In genomic region chr20:46089338-46090094, GRCh38 we compare ENCODE assay signal across 8 cellular contexts. TPM values are rescaled to one million over a fixed set of nuclear protein-coding genes. Genes with fewer than 3 reads are reported as not detected.
DNase-seq lines count a peak whose midpoint lies in the region; ATAC-seq, FAIRE-seq and TF ChIP-seq lines count a peak whose summit lies in the region.

NCOA5 (minus strand) TSS chr20:46089962; CDS start chr20:46079424, 10,538 bp downstream.

- H3K4me1 ChIP-seq in heart left ventricle (peaks cover 6 to 52% (median 47%) of the 10 kb centered on the region in 12 donors), upper lobe of left lung (peaks cover 34 to 52% (median 46%) of the 10 kb centered on the region in 4 donors)

- H3K27me3 ChIP-seq in heart left ventricle: no peaks in the 10 kb centered on the region
- H3K27me3 ChIP-seq in upper lobe of left lung: no peaks in the 10 kb centered on the region

- ATAC-seq in HG02840 (IDR thresholded peaks at IDR 0.05; ENCODE audit: low FRiP score, unreplicated experiment): peak; percentile 79
- peak; percentile 96 to 98 (median 98) for ATAC-seq in heart left ventricle
- peak; percentile 98 for ATAC-seq in upper lobe of left lung (ENCODE audit: low FRiP score in 2 of 2)

- H3K27ac ChIP-seq in adipose tissue (ENCODE audit: low read depth, low read length) (peak within 1 kb of the TSS; percentile 88), heart left ventricle (peak within 1 kb of the TSS; percentile 94 to 100 (median 98)), upper lobe of left lung (peak within 1 kb of the TSS; percentile 95 to 99 (median 99))

- intact Hi-C loops in heart left ventricle (cut with DNase I): loop anchor here in 6 of 10 donors (1.0 to 10.0 kb wide), 5 partner anchors 29 to 115 kb away; partner anchors contain the start of genes CD40 (in 2 of the 6), SLC12A5 (in 2 of the 6) and ZNF335 (in 1 of the 6)
- intact Hi-C loops in posterior cingulate gyrus (cut with DNase I): loop anchor here (2.0 kb wide), 2 partner anchors 67 to 117 kb away; partner anchors contain the start of gene ZNF335

- 0% methylated on average over 77 to 105 of the region's 105 CpGs for WGBS in adipose tissue, 3 donors
- 0% methylated on average over 12 to 105 of the region's 105 CpGs for WGBS in heart left ventricle, 4 donors
- 0 to 1% methylated on average over 12 to 28 of the region's 105 CpGs for WGBS in upper lobe of left lung, 2 donors

- H3K9me3 ChIP-seq in heart left ventricle (no peaks in the 10 kb centered on the region), upper lobe of left lung (no peaks in the 10 kb centered on the region)

- H3K4me3 ChIP-seq in heart left ventricle: peak within 1 kb of the TSS; percentile 52 to 96 (median 86)
- H3K4me3 ChIP-seq in upper lobe of left lung: peak within 1 kb of the TSS; percentile 70 to 81 (median 72)

- TF ChIP-seq EP300 in upper lobe of left lung (IDR thresholded peaks at IDR 0.05): no peak

- peaks cover 0 to 8% (median 0%) of the 10 kb centered on the region in 9 donors for H3K36me3 ChIP-seq in heart left ventricle
- H3K36me3 ChIP-seq in upper lobe of left lung: no peaks in the 10 kb centered on the region

- TF ChIP-seq POLR2A in GM12891 (IDR thresholded peaks at IDR 0.05; ENCODE audit: low read depth, low read length): peak; percentile 81
- TF ChIP-seq POLR2A in heart left ventricle (IDR thresholded peaks at IDR 0.05): peak in 1 of 2 donors; percentile 70
- TF ChIP-seq POLR2A in upper lobe of left lung (IDR thresholded peaks at IDR 0.05): peak; percentile 47 to 96 (median 75)

- TF ChIP-seq CTCF in heart left ventricle (IDR thresholded peaks at IDR 0.05): peak in 7 of 12 donors; percentile 11 to 56 (median 41)
- TF ChIP-seq CTCF in upper lobe of left lung (IDR thresholded peaks at IDR 0.05): peak in 5 of 6 experiments; percentile 31 to 67 (median 54)

- DNase-seq in GM12891 (ENCODE audit: insufficient read length, low spot score): peak; percentile 91
- peak; percentile 95 for DNase-seq in NCI-H1436 (lab: John Stamatoyannopoulos, UW)
- peak; percentile 91 for DNase-seq in T follicular helper cell (ENCODE audit: low read depth)
- DNase-seq in heart left ventricle: peak; percentile 96 to 98 (median 97)
- peak; percentile 94 to 99 (median 96) for DNase-seq in posterior cingulate gyrus
- peak; percentile 97 to 99 for DNase-seq in upper lobe of left lung

- peak; percentile 98 for FAIRE-seq in GM12891 (lab: Jason Lieb, UNC)

TF ChIP-seq in GM12891, 5 proteins besides CTCF, POLR2A, EP300 and RAD21:
- TF ChIP-seq POLR2AphosphoS5 (IDR thresholded peaks at IDR 0.05; ENCODE audit: low read depth, low read length) (peak; percentile 84), PAX5 (IDR thresholded peaks at IDR 0.05; ENCODE audit: insufficient read depth, low read length, severe bottlenecking) (no peak), SPI1 (IDR thresholded peaks at IDR 0.05; ENCODE audit: low read depth, low read length) (no peak), TAF1 (IDR thresholded peaks at IDR 0.05; ENCODE audit: low read depth, low read length) (peak; percentile 95), POU2F2 (IDR thresholded peaks at IDR 0.05; ENCODE audit: low read depth, low read length) (no peak)

RNA-seq across cellular contexts. Expression of gene NCOA5, which starts in this region (rescaled TPM):
- 13.5 TPM for polyA plus RNA-seq in GM12891 (2012; ENCODE audit: low read depth, missing spikeins)
- polyA plus RNA-seq in adipose tissue: 10 to 100 TPM in 2 of 3 donors, 1 to 10 TPM in 1; 9.4 to 14.3 (median 14.1) TPM
- total RNA-seq in heart left ventricle: 10 to 100 TPM in 7 of 9 donors, 1 to 10 TPM in 2; 9.5 to 17.4 (median 12.5) TPM
- polyA plus RNA-seq in heart left ventricle: 10 to 100 TPM in 1 of 2 donors, 1 to 10 TPM in 1; 5.7 to 11.9 TPM
- 10 to 100 TPM; 17.1 to 48.2 (median 30.2) TPM for total RNA-seq in upper lobe of left lung

Comparison
In these comparisons a context has a peak if more than half of its experiments do, and no peak if none do; other contexts are left out.
1. Peak in every context shown above with its lines: DNase-seq, ATAC-seq, H3K4me3 ChIP-seq and H3K27ac ChIP-seq.